Comparison of ENCODE assay signal across 23 cellular contexts in the genomic region with DNA sequence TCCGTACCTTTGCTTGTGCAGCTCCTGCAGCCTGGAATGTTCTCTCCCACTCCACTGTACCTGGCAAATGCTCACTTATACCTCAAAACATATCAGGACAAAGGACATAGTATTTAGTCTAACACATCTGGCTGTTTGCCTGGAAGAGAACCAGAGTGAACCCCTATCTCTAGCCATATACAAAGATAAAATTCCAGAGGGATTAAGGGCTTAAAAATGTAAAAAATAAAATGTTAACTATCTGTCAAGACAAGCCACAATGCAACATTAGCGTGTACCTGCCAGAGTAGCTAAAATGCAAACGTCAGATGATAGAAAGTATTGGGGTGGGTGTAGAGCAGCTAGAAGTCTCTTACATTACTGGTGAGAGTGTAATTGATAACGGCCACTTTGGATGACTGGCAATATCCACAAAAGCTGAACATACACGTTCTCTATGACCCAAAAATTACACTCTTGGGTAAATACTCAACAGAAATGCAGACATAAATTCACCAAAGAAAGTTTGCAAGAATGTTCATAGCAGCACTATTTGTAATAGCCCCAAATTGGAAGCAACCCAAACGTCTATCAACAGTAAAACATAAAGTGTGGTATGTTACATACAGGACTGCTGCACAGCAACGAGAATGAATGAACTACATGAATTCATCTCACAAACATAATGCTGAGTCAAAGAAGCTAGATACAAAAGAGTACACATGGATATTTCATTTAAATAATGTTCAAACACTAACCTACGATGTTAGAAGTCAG.
"Had no signal": no experiment of that assay in that cellular context is flagged by ENCODE, and none has a peak within 500 bp of the region (broad histone marks: within the 10 kb centered on the region; RNA-seq: fewer than 3 reads in every experiment).

No MANE protein-coding gene starts in this region.

- H3K4me1 ChIP-seq: pancreas had no signal

- H3K27ac Mint-ChIP-seq: natural killer cell treated with Interleukin-12 subunit alpha and Interleukin-12 subunit beta and Interleukin-15 and Interleukin-18, amount 100 ng/mL, for 72 hours; neural progenitor cell; progenitor cell of endocrine pancreas; stimulated activated naive B cell treated with anti-CD40 and anti-IgM and Interleukin-4, amounts not matched to agents 10 μg/mL and 1 μg/mL and 100 μg/mL, for 72 hours; stimulated activated naive CD8-positive, alpha-beta T cell treated with anti-CD3 and anti-CD28 coated beads, Interleukin-15, amount 100 ng/mL, for 72 hours had no signal

- H3K9me3 ChIP-seq: heart left ventricle, pancreas, testis, tibial nerve, upper lobe of right lung, vagina had no signal

- H3K36me3 ChIP-seq: heart left ventricle, neural progenitor cell, pancreas, tibial nerve, upper lobe of right lung, vagina had no signal

- H3K4me3 ChIP-seq: heart left ventricle, neural progenitor cell, pancreas, testis, tibial nerve, upper lobe of right lung, vagina had no signal

- H3K9ac ChIP-seq: neural progenitor cell had no signal

- H3K27ac ChIP-seq: heart left ventricle, neural progenitor cell, pancreas, testis, tibial nerve, upper lobe of right lung, vagina had no signal

- H2AFZ ChIP-seq: neural progenitor cell had no signal

- ATAC-seq: esophagus mucosa; heart left ventricle; left lobe of liver; natural killer cell treated with Interleukin-12 subunit alpha and Interleukin-12 subunit beta and Interleukin-15 and Interleukin-18, amount 100 ng/mL, for 72 hours; pancreas; right cardiac atrium; stimulated activated naive B cell treated with anti-CD40 and anti-IgM and Interleukin-4, amounts not matched to agents 10 μg/mL and 1 μg/mL and 100 μg/mL, for 72 hours; stimulated activated naive CD8-positive, alpha-beta T cell treated with anti-CD3 and anti-CD28 coated beads, Interleukin-15, amount 100 ng/mL, for 72 hours had no signal

- H3K4me2 ChIP-seq: neural progenitor cell had no signal

- H3K4me3 Mint-ChIP-seq: natural killer cell treated with Interleukin-12 subunit alpha and Interleukin-12 subunit beta and Interleukin-15 and Interleukin-18, amount 100 ng/mL, for 72 hours; neural progenitor cell; stimulated activated naive B cell treated with anti-CD40 and anti-IgM and Interleukin-4, amounts not matched to agents 10 μg/mL and 1 μg/mL and 100 μg/mL, for 72 hours; stimulated activated naive CD8-positive, alpha-beta T cell treated with anti-CD3 and anti-CD28 coated beads, Interleukin-15, amount 100 ng/mL, for 72 hours had no signal

- DNase-seq: effector memory CD4-positive, alpha-beta T cell; heart left ventricle; hippocampal formation; midbrain; nucleus accumbens; pancreas; right cardiac atrium; stimulated activated CD4-positive, alpha-beta T cell treated with anti-CD3 and anti-CD28 coated beads, Interleukin-2, amount 100 ng/mL, for 24 hours; stimulated activated CD4-positive, alpha-beta T cell treated with anti-CD3 and anti-CD28 coated beads, Interleukin-4, amount 100 ng/mL, for 4 hours; stimulated activated naive B cell treated with anti-CD40 and anti-IgM and Interleukin-4, amounts not matched to agents 10 μg/mL and 1 μg/mL and 100 μg/mL, for 72 hours; stimulated activated naive CD8-positive, alpha-beta T cell treated with anti-CD3 and anti-CD28 coated beads, Interleukin-15, amount 100 ng/mL, for 72 hours; testis; upper lobe of right lung had no signal

- H3K36me3 Mint-ChIP-seq: natural killer cell treated with Interleukin-12 subunit alpha and Interleukin-12 subunit beta and Interleukin-15 and Interleukin-18, amount 100 ng/mL, for 72 hours; neural progenitor cell; stimulated activated naive B cell treated with anti-CD40 and anti-IgM and Interleukin-4, amounts not matched to agents 10 μg/mL and 1 μg/mL and 100 μg/mL, for 72 hours had no signal

- FAIRE-seq: endometrium, frontal cortex, islet of Langerhans, pancreas had no signal

- H3K27me3 ChIP-seq: pancreas, testis, tibial nerve, vagina had no signal
